9 cellular contexts compared by ENCODE assay signal in the genomic region with DNA sequence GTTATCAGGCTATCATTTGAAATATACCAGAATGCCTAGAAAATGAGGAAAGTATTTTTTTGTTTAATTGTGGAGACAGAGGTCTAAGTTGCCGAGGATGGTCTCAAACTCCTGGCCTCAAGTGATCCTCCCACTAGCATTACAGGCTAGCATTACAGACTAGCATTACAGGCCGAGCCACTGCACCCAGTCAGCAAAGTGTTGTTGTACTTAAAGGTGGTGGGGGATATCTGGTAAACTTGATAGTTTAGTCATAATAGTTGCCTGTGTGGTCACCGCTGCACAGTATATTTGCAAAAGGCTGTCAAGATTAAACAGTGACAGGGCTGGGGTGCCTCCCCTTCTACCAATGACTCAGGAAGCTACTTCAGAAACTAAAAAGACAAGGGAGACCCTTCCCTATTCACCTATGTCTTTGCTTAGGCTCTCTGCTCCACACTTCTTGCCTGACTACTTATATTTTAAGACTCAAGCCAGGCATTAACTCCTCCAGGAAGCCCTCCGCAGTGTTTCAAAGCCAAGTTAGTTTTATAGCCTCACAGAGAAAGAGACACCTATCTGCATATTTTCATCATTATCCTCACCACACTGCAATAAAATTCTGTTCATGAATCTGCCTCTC. TPM values are rescaled to one million over a fixed set of nuclear protein-coding genes. Genes with fewer than 3 reads are reported as not detected.
A peak's percentile ranks its signal among the peaks of the same experiment; 100 is the strongest.
DNase-seq lines count a peak whose midpoint lies in the region; ATAC-seq and TF ChIP-seq lines count a peak whose summit lies in the region.
"Had no signal": no experiment of that assay in that cellular context is flagged by ENCODE, and none has a peak within 500 bp of the region (broad histone marks: within the 10 kb centered on the region; RNA-seq: fewer than 3 reads in every experiment).

No MANE protein-coding gene starts in this region.

- no peak for TF ChIP-seq CTCF in RWPE2 (IDR thresholded peaks at IDR 0.05; ENCODE audit: poor library complexity, severe bottlenecking)

- H3K4me1 ChIP-seq in RWPE2 (ENCODE audit: insufficient read depth, poor library complexity, severe bottlenecking), result peaks cover 4% of the 10 kb centered on the region
- no peaks in the 10 kb centered on the region for H3K4me1 ChIP-seq in SJCRH30

- H3K4me3 ChIP-seq in RWPE2 (ENCODE audit: severe bottlenecking), result no peak overlapping the region
- no peak overlapping the region for H3K4me3 ChIP-seq in SJCRH30
- H3K4me3 ChIP-seq: BLaER1 treated with 17β-estradiol and CSF1 and Interleukin-3, amounts not matched to agents 10 nM and 100 nM had no signal

- H3K36me3 ChIP-seq in RWPE2 (ENCODE audit: low read depth), result peaks cover 5% of the 10 kb centered on the region
- H3K36me3 ChIP-seq in SJCRH30, result peaks cover 4% of the 10 kb centered on the region; the same call in 1 of the 2 replicates
- H3K36me3 ChIP-seq: BLaER1 treated with 17β-estradiol and CSF1 and Interleukin-3, amounts not matched to agents 10 nM and 100 nM had no signal

- no peaks in the 10 kb centered on the region for H3K9me3 ChIP-seq in RWPE2 (ENCODE audit: severe bottlenecking)
- no peaks in the 10 kb centered on the region for H3K9me3 ChIP-seq in SJCRH30 (replicated peaks)
- H3K9me3 ChIP-seq: BLaER1 treated with 17β-estradiol and CSF1 and Interleukin-3, amounts not matched to agents 10 nM and 100 nM had no signal

- DNase-seq in activated CD4-positive, alpha-beta T cell treated with anti-CD3 and anti-CD28 coated beads, Interleukin-2, amount 50 U/mL, for 48 hours, result peak; percentile 53 to 69
- DNase-seq in activated CD4-positive, alpha-beta T cell treated with anti-CD3 and anti-CD28 coated beads for 4 hours, result no peak
- DNase-seq in RWPE2 (ENCODE audit: low spot score) (no peak), UCSD-AML1 (lab: John Stamatoyannopoulos, UW; ENCODE audit: unreplicated experiment) (no peak), SJCRH30 (no peak), NCI-H187 (lab: John Stamatoyannopoulos, UW) (no peak)
- peak; percentile 13 for DNase-seq in stimulated activated CD4-positive, alpha-beta T cell treated with anti-CD3 and anti-CD28 coated beads, Interleukin-4, amount 100 ng/mL, for 1 hour

- H3K27me3 ChIP-seq in RWPE2 (ENCODE audit: insufficient read depth, poor library complexity, severe bottlenecking) (no peaks in the 10 kb centered on the region), SJCRH30 (no peaks in the 10 kb centered on the region)
- H3K27me3 ChIP-seq: BLaER1 treated with 17β-estradiol and CSF1 and Interleukin-3, amounts not matched to agents 10 nM and 100 nM had no signal

- peak; percentile 46 for ATAC-seq in HG02798 (IDR thresholded peaks at IDR 0.05; ENCODE audit: poor library complexity, unreplicated experiment)
- ATAC-seq in RWPE2 (ENCODE audit: low read depth), result no peak

- H3K27ac ChIP-seq in RWPE2 (ENCODE audit: poor library complexity, severe bottlenecking) (peak overlapping the region; percentile 18), SJCRH30 (no peak overlapping the region)
- H3K27ac ChIP-seq: BLaER1 treated with 17β-estradiol and CSF1 and Interleukin-3, amounts not matched to agents 10 nM and 100 nM had no signal

RNA-seq across cellular contexts. Expression of gene AKIRIN2, which starts 3.1 kb away (rescaled TPM):
- 54.9 and 64.5 TPM in 2 replicates for total RNA-seq in SJCRH30 (2014; rRNA removed; shearing (Covaris generic))

Comparison
In these comparisons a context has a peak if more than half of its experiments do, and no peak if none do; other contexts are left out.
1. DNase-seq: peak in activated CD4-positive, alpha-beta T cell treated with anti-CD3 and anti-CD28 coated beads, Interleukin-2, amount 50 U/mL, for 48 hours (2 of 2) and stimulated activated CD4-positive, alpha-beta T cell treated with anti-CD3 and anti-CD28 coated beads, Interleukin-4, amount 100 ng/mL, for 1 hour (single experiment); none in activated CD4-positive, alpha-beta T cell treated with anti-CD3 and anti-CD28 coated beads for 4 hours (0 of 2), RWPE2 (single experiment), UCSD-AML1 (single experiment), SJCRH30 (0 of 2) and NCI-H187 (0 of 2).